ENCODE assay signal across 8 cellular contexts in the genomic region with DNA sequence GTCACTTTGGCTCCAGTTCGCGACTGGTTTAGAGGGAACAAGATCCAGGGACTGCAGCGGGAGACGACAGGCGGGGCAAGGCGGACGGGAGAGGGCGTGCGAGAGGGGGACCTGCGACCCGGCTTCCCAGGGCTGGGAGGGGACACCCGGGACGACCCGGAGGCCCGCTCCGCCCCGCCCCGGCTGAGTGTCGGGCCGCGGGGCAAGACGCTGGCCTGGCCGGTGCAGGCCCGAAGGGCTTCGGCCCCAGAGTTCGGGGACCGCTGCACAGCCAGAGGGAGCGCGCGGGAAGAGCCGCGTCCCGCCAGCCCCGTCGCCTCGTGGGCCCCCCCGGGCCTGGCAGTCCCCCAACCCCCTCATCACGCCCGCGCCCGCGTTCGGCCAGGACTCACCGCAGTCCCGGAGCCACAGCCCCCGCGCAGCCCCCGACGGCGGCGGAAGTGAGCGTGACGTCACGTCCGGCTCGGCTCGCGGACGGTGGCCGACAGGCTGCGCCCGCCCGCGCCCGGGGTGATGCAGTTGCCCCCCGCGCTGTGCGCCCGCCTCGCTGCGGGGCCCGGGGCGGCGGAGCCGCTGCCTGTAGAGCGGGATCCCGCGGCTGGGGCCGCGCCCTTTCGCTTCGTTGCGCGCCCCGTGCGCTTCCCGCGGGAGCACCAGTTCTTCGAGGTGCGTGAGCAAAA. TPM values are rescaled to one million over a fixed set of nuclear protein-coding genes. Genes with fewer than 3 reads are reported as not detected.
A peak's percentile ranks its signal among the peaks of the same experiment; 100 is the strongest.
DNase-seq lines count a peak whose midpoint lies in the region; ATAC-seq and TF ChIP-seq lines count a peak whose summit lies in the region.

TSS of gene TUBGCP2 (minus strand) at position 442 of the 680 bp plus-strand sequence. CDS start 5,931 bp downstream, outside the sequence.
A gene with protein sequence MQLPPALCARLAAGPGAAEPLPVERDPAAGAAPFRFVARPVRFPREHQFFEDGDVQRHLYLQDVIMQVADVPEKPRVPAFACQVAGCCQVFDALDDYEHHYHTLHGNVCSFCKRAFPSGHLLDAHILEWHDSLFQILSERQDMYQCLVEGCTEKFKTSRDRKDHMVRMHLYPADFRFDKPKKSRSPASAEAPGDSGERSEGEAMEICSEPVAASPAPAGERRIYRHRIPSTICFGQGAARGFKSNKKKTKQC (plus strand): TSS at position 484 of the 680 bp plus-strand sequence. CDS start 30 bp downstream, at position 514.

- H3K36me3 Mint-ChIP-seq in activated naive CD4-positive, alpha-beta T cell treated with anti-CD3 and anti-CD28 coated beads for 36 hours (ENCODE audit: low read depth) = peaks cover 16% of the 10 kb centered on the region

- CTCF ChIA-PET in activated naive CD4-positive, alpha-beta T cell treated with anti-CD3 and anti-CD28 coated beads for 36 hours (lab: Charles Lee) = interaction anchor here (0.6 to 2.1 kb wide), 16 partner anchors 10 to 210 kb away, joined by 3 to 12 read pairs (median 4); no protein-coding TSS in a partner anchor

- no peaks in the 10 kb centered on the region for H3K27me3 Mint-ChIP-seq in activated naive CD4-positive, alpha-beta T cell treated with anti-CD3 and anti-CD28 coated beads for 36 hours (ENCODE audit: low read depth)

- peak; percentile 69 for ATAC-seq in GM21526 (IDR thresholded peaks at IDR 0.05; ENCODE audit: low FRiP score, unreplicated experiment)

- WGBS in suprapubic skin = under 1% methylated on average over 15 of the region's 90 CpGs

- no peaks in the 10 kb centered on the region for H3K9me3 ChIP-seq in SK-N-MC (ENCODE audit: low read depth, low read length)
- H3K9me3 ChIP-seq in suprapubic skin = no peaks in the 10 kb centered on the region

- TF ChIP-seq EP300 in suprapubic skin (IDR thresholded peaks at IDR 0.05) = no peak

- H3K36me3 ChIP-seq in SK-N-MC (ENCODE audit: insufficient read depth, low read length) (no peaks in the 10 kb centered on the region; the same call in 1 of the 2 replicates), suprapubic skin (peaks cover 37% of the 10 kb centered on the region)

- peaks cover 35% of the 10 kb centered on the region for H3K4me1 ChIP-seq in suprapubic skin

- H3K9me3 Mint-ChIP-seq in activated naive CD4-positive, alpha-beta T cell treated with anti-CD3 and anti-CD28 coated beads for 36 hours = no peaks in the 10 kb centered on the region

- peak in 1 of 2 donors; percentile 85 for TF ChIP-seq POLR2A in suprapubic skin (IDR thresholded peaks at IDR 0.05)

- DNase-seq in EH (ENCODE audit: low read depth) = peak; percentile 81
- peak; percentile 70 for DNase-seq in HuH-7.5 (ENCODE audit: low spot score)
- DNase-seq in SK-N-MC (ENCODE audit: low read depth, low spot score) = no peak
- peak; percentile 83 for DNase-seq in activated naive CD4-positive, alpha-beta T cell treated with anti-CD3 and anti-CD28 coated beads for 36 hours
- DNase-seq in germinal center (ENCODE audit: low spot score) = peak; percentile 86
- DNase-seq in occipital lobe (lab: John Stamatoyannopoulos, UW) = peak; percentile 88
- peak; percentile 93 to 94 for DNase-seq in suprapubic skin (ENCODE audit: low spot score in 2 of 2)

- H3K4me3 ChIP-seq in SK-N-MC (peak within 1 kb of the TSS; percentile 84), suprapubic skin (peak within 1 kb of the TSS; percentile 100)

- H3K4me3 Mint-ChIP-seq in activated naive CD4-positive, alpha-beta T cell treated with anti-CD3 and anti-CD28 coated beads for 36 hours = peak within 1 kb of the TSS; percentile 98

- no peak for TF ChIP-seq CTCF in suprapubic skin (IDR thresholded peaks at IDR 0.05)

- peaks cover 26% of the 10 kb centered on the region for H3K4me1 Mint-ChIP-seq in activated naive CD4-positive, alpha-beta T cell treated with anti-CD3 and anti-CD28 coated beads for 36 hours (ENCODE audit: low read depth)

- intact Hi-C loops in activated naive CD4-positive, alpha-beta T cell treated with anti-CD3 and anti-CD28 coated beads for 36 hours (cut with micrococcal nuclease) = loop anchor here (1.0 to 10.0 kb wide), 6 partner anchors 33 to 404 kb away; partner anchors contain the start of gene PAOX

- no peaks in the 10 kb centered on the region for H3K27me3 ChIP-seq in suprapubic skin

- H3K27ac ChIP-seq in SK-N-MC (peak within 1 kb of the TSS; percentile 89), suprapubic skin (peak within 1 kb of the TSS; percentile 100)

- peak within 1 kb of the TSS; percentile 98 for H3K27ac Mint-ChIP-seq in activated naive CD4-positive, alpha-beta T cell treated with anti-CD3 and anti-CD28 coated beads for 36 hours

- peak within 1 kb of the TSS; percentile 87 for H3K9ac ChIP-seq in SK-N-MC (ENCODE audit: insufficient read length)

RNA-seq across cellular contexts. Expression of gene TUBGCP2, which starts in this region (rescaled TPM):
- total RNA-seq in activated naive CD4-positive, alpha-beta T cell treated with anti-CD3 and anti-CD28 coated beads for 36 hours = 10 to 100 TPM; 47.9 to 56.1 TPM
- total RNA-seq in occipital lobe (42.4 TPM), suprapubic skin (100 to 1,000 TPM in 1 of 4 donors, 10 to 100 TPM in 3; 44.5 to 107 (median 57.1) TPM)

RNA-seq across cellular contexts. Expression of the second gene that starts in this region (rescaled TPM):
- total RNA-seq in activated naive CD4-positive, alpha-beta T cell treated with anti-CD3 and anti-CD28 coated beads for 36 hours = 10 to 100 TPM; 37.1 to 39.4 TPM
- total RNA-seq in occipital lobe (7.5 TPM), suprapubic skin (10 to 100 TPM; 15.5 to 24.4 (median 17.3) TPM)
